ENCODE assay signal across 12 cellular contexts in genomic region chrX:23790147-23790497, GRCh38.
"Had no signal": no experiment of that assay in that cellular context is flagged by ENCODE, and none has a peak within 500 bp of the region (broad histone marks: within the 10 kb centered on the region; RNA-seq: fewer than 3 reads in every experiment).

No MANE protein-coding gene starts in this region.

- H3K9me3 Mint-ChIP-seq: natural killer cell treated with Interleukin-12 subunit alpha and Interleukin-12 subunit beta and Interleukin-15 and Interleukin-18, amount 100 ng/mL, for 72 hours; stimulated activated memory B cell treated with anti-CD40 and anti-IgM and Interleukin-4, amounts not matched to agents 10 μg/mL and 1 μg/mL and 100 μg/mL, for 72 hours had no signal

- DNase-seq: activated naive CD4-positive, alpha-beta T cell treated with anti-CD3 and anti-CD28 coated beads, Interleukin-2, amount 50 U/mL, for 16 hours; erythroblast; left lung; mucosa of descending colon; stimulated activated CD4-positive, alpha-beta T cell treated with anti-CD3 and anti-CD28 coated beads, Interleukin-2, amount 100 ng/mL, for 48 hours; T-helper 1 cell; T1000 had no signal

- H3K4me3 ChIP-seq: left lung, mucosa of descending colon, tibial nerve had no signal

- FAIRE-seq: colon had no signal

- H3K27me3 Mint-ChIP-seq: stimulated activated memory B cell treated with anti-CD40 and anti-IgM and Interleukin-4, amounts not matched to agents 10 μg/mL and 1 μg/mL and 100 μg/mL, for 72 hours had no signal

- H3K27ac Mint-ChIP-seq: natural killer cell treated with Interleukin-12 subunit alpha and Interleukin-12 subunit beta and Interleukin-15 and Interleukin-18, amount 100 ng/mL, for 72 hours; stimulated activated memory B cell treated with anti-CD40 and anti-IgM and Interleukin-4, amounts not matched to agents 10 μg/mL and 1 μg/mL and 100 μg/mL, for 72 hours had no signal

- H3K27me3 ChIP-seq: left lung had no signal

- H3K4me3 Mint-ChIP-seq: natural killer cell treated with Interleukin-12 subunit alpha and Interleukin-12 subunit beta and Interleukin-15 and Interleukin-18, amount 100 ng/mL, for 72 hours; stimulated activated memory B cell treated with anti-CD40 and anti-IgM and Interleukin-4, amounts not matched to agents 10 μg/mL and 1 μg/mL and 100 μg/mL, for 72 hours had no signal

- H3K9me3 ChIP-seq: left lung, mucosa of descending colon, tibial nerve had no signal

- H3K27ac ChIP-seq: left lung had no signal

- ATAC-seq: activated CD4-positive, CD25-positive, alpha-beta regulatory T cell treated with anti-CD3 and anti-CD28 coated beads, Interleukin-2, amount 50 U/mL, for 24 hours; left lung; mucosa of descending colon; natural killer cell treated with Interleukin-12 subunit alpha and Interleukin-12 subunit beta and Interleukin-15 and Interleukin-18, amount 100 ng/mL, for 72 hours; stimulated activated memory B cell treated with anti-CD40 and anti-IgM and Interleukin-4, amounts not matched to agents 10 μg/mL and 1 μg/mL and 100 μg/mL, for 72 hours had no signal
